In the genomic region with DNA sequence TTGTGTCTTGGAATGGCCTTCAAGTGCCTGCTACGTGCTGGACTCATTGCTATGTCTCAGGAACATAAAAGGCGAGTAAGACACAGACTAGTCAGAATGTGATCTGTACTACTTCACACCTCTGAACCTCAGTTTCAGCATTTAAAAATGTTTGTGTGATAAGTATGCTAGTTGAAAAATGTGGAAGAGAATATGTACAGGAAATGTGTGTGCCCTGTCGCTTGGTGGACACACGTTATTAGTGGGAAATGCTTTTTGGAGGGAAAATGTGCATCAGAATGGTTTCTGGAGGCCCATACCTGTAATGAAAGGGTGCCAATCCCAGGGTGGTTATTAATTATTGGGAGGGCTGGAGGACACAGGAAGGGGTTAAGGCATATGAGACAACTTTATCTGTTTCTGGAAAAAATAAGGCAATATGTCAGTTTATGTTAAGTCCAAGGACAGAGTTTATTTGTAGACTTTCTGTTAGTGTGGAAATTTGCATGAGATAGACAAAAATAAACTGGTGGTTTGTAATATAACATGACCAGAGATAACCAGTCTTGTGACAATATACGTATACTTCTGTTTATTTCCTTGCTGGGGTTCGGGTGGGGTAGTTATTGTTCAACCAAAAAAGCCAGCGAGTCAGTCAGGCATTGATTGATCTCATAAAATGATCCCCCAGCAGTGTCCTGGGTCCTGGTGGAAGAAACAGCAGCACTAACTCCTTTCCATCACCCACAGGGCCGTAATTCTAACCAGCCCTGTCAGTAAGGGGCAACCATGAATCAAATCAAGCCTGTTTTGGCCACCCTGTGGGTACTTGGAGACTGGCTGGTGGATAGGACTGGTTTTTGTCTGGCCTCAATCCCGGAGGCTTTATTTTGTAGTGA, we compare ENCODE assay signal across 9 cellular contexts.
DNase-seq lines count a peak whose midpoint lies in the region; ATAC-seq and TF ChIP-seq lines count a peak whose summit lies in the region.
"Had no signal": no experiment of that assay in that cellular context is flagged by ENCODE, and none has a peak within 500 bp of the region (broad histone marks: within the 10 kb centered on the region; RNA-seq: fewer than 3 reads in every experiment).

No MANE protein-coding gene starts in this region.

- TF ChIP-seq CTCF in brain (conservative IDR thresholded peaks at IDR 0.05) (no peak), upper lobe of right lung (IDR thresholded peaks at IDR 0.05) (no peak), left lung (IDR thresholded peaks at IDR 0.05) (no peak)

- no peak overlapping the region for H3K4me3 Mint-ChIP-seq in activated naive CD8-positive, alpha-beta T cell treated with anti-CD3 and anti-CD28 coated beads, Interleukin-2, amount 50 U/mL, for 24 hours
- H3K4me3 Mint-ChIP-seq in activated naive CD8-positive, alpha-beta T cell treated with anti-CD3 and anti-CD28 coated beads for 36 hours, result no peak overlapping the region
- H3K4me3 Mint-ChIP-seq in brain, result peak overlapping the region in 2 of 5 experiments; percentile 6 to 41

- H3K27ac ChIP-seq in upper lobe of right lung, result no peak overlapping the region
- no peak overlapping the region for H3K27ac ChIP-seq in left lung

- H3K4me3 ChIP-seq in upper lobe of right lung (no peak overlapping the region), left lung (no peak overlapping the region)

- H3K4me1 ChIP-seq in upper lobe of right lung, result peaks cover 33% of the 10 kb centered on the region
- peaks cover 11 to 61% of the 10 kb centered on the region in 2 donors for H3K4me1 ChIP-seq in left lung

- H3K27me3 Mint-ChIP-seq in activated naive CD8-positive, alpha-beta T cell treated with anti-CD3 and anti-CD28 coated beads, Interleukin-2, amount 50 U/mL, for 24 hours, result no peaks in the 10 kb centered on the region
- H3K27me3 Mint-ChIP-seq in activated naive CD8-positive, alpha-beta T cell treated with anti-CD3 and anti-CD28 coated beads for 36 hours, result no peaks in the 10 kb centered on the region
- H3K27me3 Mint-ChIP-seq in brain, result no peaks in the 10 kb centered on the region

- H3K9me3 Mint-ChIP-seq in activated naive CD8-positive, alpha-beta T cell treated with anti-CD3 and anti-CD28 coated beads, Interleukin-2, amount 50 U/mL, for 24 hours, result no peaks in the 10 kb centered on the region
- no peaks in the 10 kb centered on the region for H3K9me3 Mint-ChIP-seq in activated naive CD8-positive, alpha-beta T cell treated with anti-CD3 and anti-CD28 coated beads for 36 hours
- no peaks in the 10 kb centered on the region for H3K9me3 Mint-ChIP-seq in brain

- peaks cover 33% of the 10 kb centered on the region for H3K4me1 Mint-ChIP-seq in activated naive CD8-positive, alpha-beta T cell treated with anti-CD3 and anti-CD28 coated beads, Interleukin-2, amount 50 U/mL, for 24 hours
- H3K4me1 Mint-ChIP-seq in activated naive CD8-positive, alpha-beta T cell treated with anti-CD3 and anti-CD28 coated beads for 36 hours, result peaks cover 33% of the 10 kb centered on the region
- peaks cover 12% of the 10 kb centered on the region for H3K4me1 Mint-ChIP-seq in brain

- no peaks in the 10 kb centered on the region for H3K9me3 ChIP-seq in upper lobe of right lung
- H3K9me3 ChIP-seq in left lung, result no peaks in the 10 kb centered on the region

- intact Hi-C loops in upper lobe of right lung (cut with DNase I) (no loop called here), left lung (cut with DNase I) (no loop called here)

- no peak overlapping the region for H3K27ac Mint-ChIP-seq in activated naive CD8-positive, alpha-beta T cell treated with anti-CD3 and anti-CD28 coated beads, Interleukin-2, amount 50 U/mL, for 24 hours
- H3K27ac Mint-ChIP-seq in activated naive CD8-positive, alpha-beta T cell treated with anti-CD3 and anti-CD28 coated beads for 36 hours, result no peak overlapping the region
- H3K27ac Mint-ChIP-seq in brain, result peak overlapping the region in 3 of 5 experiments; percentile 57 to 92 (median 72)

- H3K27me3 ChIP-seq in upper lobe of right lung, result no peaks in the 10 kb centered on the region
- no peaks in the 10 kb centered on the region for H3K27me3 ChIP-seq in left lung

- H3K36me3 ChIP-seq in upper lobe of right lung (no peaks in the 10 kb centered on the region), left lung (no peaks in the 10 kb centered on the region)

- DNase-seq in activated naive CD8-positive, alpha-beta T cell treated with anti-CD3 and anti-CD28 coated beads, Interleukin-2, amount 50 U/mL, for 24 hours, result no peak
- DNase-seq in activated naive CD8-positive, alpha-beta T cell treated with anti-CD3 and anti-CD28 coated beads for 36 hours, result no peak
- DNase-seq in upper lobe of right lung (no peak), left lung (no peak), NCI-H1436 (lab: John Stamatoyannopoulos, UW) (no peak)
- DNase-seq in activated CD4-positive, alpha-beta T cell treated with anti-CD3 and anti-CD28 coated beads for 1 hour, result no peak
- DNase-seq: NCI-H446 treated with DMSO at 0.1 percent for 48 hours had no signal

- H3K36me3 Mint-ChIP-seq in activated naive CD8-positive, alpha-beta T cell treated with anti-CD3 and anti-CD28 coated beads, Interleukin-2, amount 50 U/mL, for 24 hours (ENCODE audit: low read depth), result peaks cover 8% of the 10 kb centered on the region
- H3K36me3 Mint-ChIP-seq in activated naive CD8-positive, alpha-beta T cell treated with anti-CD3 and anti-CD28 coated beads for 36 hours, result peaks cover 26% of the 10 kb centered on the region
- peaks cover 9% of the 10 kb centered on the region for H3K36me3 Mint-ChIP-seq in brain

- ATAC-seq in activated naive CD8-positive, alpha-beta T cell treated with anti-CD3 and anti-CD28 coated beads, Interleukin-2, amount 50 U/mL, for 24 hours, result peak; percentile 85
- ATAC-seq in HG03060 (IDR thresholded peaks at IDR 0.05; ENCODE audit: low read depth, unreplicated experiment), result peak; percentile 36
- peak; percentile 20 for ATAC-seq in upper lobe of right lung
- no peak for ATAC-seq in left lung

Comparison
In these comparisons a context has a peak if more than half of its experiments do, and no peak if none do; other contexts are left out.
1. H3K27ac Mint-ChIP-seq: peak in brain (3 of 5); none in activated naive CD8-positive, alpha-beta T cell treated with anti-CD3 and anti-CD28 coated beads, Interleukin-2, amount 50 U/mL, for 24 hours (single experiment) and activated naive CD8-positive, alpha-beta T cell treated with anti-CD3 and anti-CD28 coated beads for 36 hours (single experiment).